ENCODE assay signal across 8 cellular contexts in the genomic region with DNA sequence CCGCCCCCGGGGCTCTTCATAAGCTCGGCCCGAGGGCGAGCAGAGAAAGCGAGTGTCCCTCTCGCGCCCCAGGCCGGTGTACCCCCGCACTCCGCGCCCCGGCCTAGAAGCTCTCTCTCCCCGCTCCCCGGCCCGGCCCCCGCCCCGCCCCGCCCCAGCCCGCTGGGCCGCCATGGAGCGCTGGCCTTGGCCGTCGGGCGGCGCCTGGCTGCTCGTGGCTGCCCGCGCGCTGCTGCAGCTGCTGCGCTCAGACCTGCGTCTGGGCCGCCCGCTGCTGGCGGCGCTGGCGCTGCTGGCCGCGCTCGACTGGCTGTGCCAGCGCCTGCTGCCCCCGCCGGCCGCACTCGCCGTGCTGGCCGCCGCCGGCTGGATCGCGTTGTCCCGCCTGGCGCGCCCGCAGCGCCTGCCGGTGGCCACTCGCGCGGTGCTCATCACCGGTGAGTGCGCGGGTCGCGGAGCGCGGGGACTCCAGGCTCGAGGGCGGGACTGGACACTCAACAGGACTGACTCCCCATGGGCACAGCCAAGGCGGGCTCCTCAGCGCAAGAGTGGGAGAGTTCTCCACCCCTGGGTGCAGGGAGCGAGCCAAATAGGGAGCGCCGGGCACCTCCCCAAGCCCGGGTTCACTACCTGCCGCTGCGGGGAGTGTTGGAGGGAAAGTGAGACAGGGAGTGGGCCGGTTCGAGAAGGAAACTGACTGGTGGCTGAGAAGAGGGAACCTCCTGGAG. TPM values are rescaled to one million over a fixed set of nuclear protein-coding genes. Genes with fewer than 3 reads are reported as not detected.
DNase-seq lines count a peak whose midpoint lies in the region; ATAC-seq and TF ChIP-seq lines count a peak whose summit lies in the region.

A gene (plus strand): TSS at position 45 of the 728 bp plus-strand sequence. CDS start 128 bp downstream, at position 173.

- H2BK5ac ChIP-seq in trophoblast cell (ENCODE audit: low read depth, low read length, poor library complexity) = no peak within 1 kb of the TSS

- H3K27me3 ChIP-seq in left ventricle myocardium inferior (ENCODE audit: low read depth) (peaks cover 44% of the 10 kb centered on the region), trophoblast cell (ENCODE audit: insufficient read depth, low read length) (peaks cover 28% of the 10 kb centered on the region)

- H3K79me2 ChIP-seq in trophoblast cell (ENCODE audit: control insufficient read depth, insufficient read depth, low read length, poor library complexity) = no peaks in the 10 kb centered on the region

- H3K27ac ChIP-seq in left ventricle myocardium inferior (replicated peaks) (peak within 1 kb of the TSS; percentile 62), trophoblast cell (ENCODE audit: low read depth, low read length) (peak within 1 kb of the TSS; percentile 3)

- H3K9ac ChIP-seq in trophoblast cell (ENCODE audit: low read length) = no peak within 1 kb of the TSS

- no peak within 1 kb of the TSS for H4K91ac ChIP-seq in trophoblast cell (ENCODE audit: low read depth, low read length)

- peak within 1 kb of the TSS; percentile 13 for H3K14ac ChIP-seq in trophoblast cell (ENCODE audit: low read length)

- H3K23ac ChIP-seq in trophoblast cell (ENCODE audit: low read length) = no peak within 1 kb of the TSS

- peak within 1 kb of the TSS; percentile 65 for H3K27ac Mint-ChIP-seq in activated naive CD8-positive, alpha-beta T cell treated with anti-CD3 and anti-CD28 coated beads for 36 hours

- peak within 1 kb of the TSS; percentile 66 for H3K4me3 ChIP-seq in left ventricle myocardium inferior
- peak within 1 kb of the TSS; percentile 62 for H3K4me3 ChIP-seq in trophoblast cell (ENCODE audit: low read depth, low read length)

- no peak within 1 kb of the TSS for H3K18ac ChIP-seq in trophoblast cell (ENCODE audit: low read length)

- ATAC-seq in HG03439 (IDR thresholded peaks at IDR 0.05; ENCODE audit: unreplicated experiment) = no peak

- no peak within 1 kb of the TSS for H2AK5ac ChIP-seq in trophoblast cell (ENCODE audit: low read length)

- no peaks in the 10 kb centered on the region for H3K36me3 Mint-ChIP-seq in activated naive CD8-positive, alpha-beta T cell treated with anti-CD3 and anti-CD28 coated beads for 36 hours

- no peaks in the 10 kb centered on the region for H3K79me1 ChIP-seq in trophoblast cell (ENCODE audit: low read length)

- peaks cover 41% of the 10 kb centered on the region for H3K27me3 Mint-ChIP-seq in activated naive CD8-positive, alpha-beta T cell treated with anti-CD3 and anti-CD28 coated beads for 36 hours

- H4K12ac ChIP-seq in trophoblast cell (ENCODE audit: low read depth, low read length) = no peak within 1 kb of the TSS

- TF ChIP-seq CTCF in left ventricle myocardium inferior (IDR thresholded peaks at IDR 0.05; ENCODE audit: borderline replicate concordance) = no peak

- DNase-seq in NOMO-1 (lab: John Stamatoyannopoulos, UW; ENCODE audit: unreplicated experiment in 2 of 2) (peak; percentile 23 to 50), NOMO-1 treated with dmso at 0.1 percent for 144 hours (lab: John Stamatoyannopoulos, UW; ENCODE audit: unreplicated experiment) (no peak), NCI-H69 (lab: John Stamatoyannopoulos, UW) (peak; percentile 86), left ventricle myocardium inferior (peak; percentile 55), trophoblast cell (peak; percentile 72 to 74), GF-D8 (lab: John Stamatoyannopoulos, UW) (no peak)
- peak; percentile 42 for DNase-seq in activated naive CD8-positive, alpha-beta T cell treated with anti-CD3 and anti-CD28 coated beads for 36 hours

- peak within 1 kb of the TSS; percentile 50 for H2AFZ ChIP-seq in trophoblast cell (ENCODE audit: insufficient read depth, low read length, poor library complexity)

- no peak within 1 kb of the TSS for H4K8ac ChIP-seq in trophoblast cell (ENCODE audit: low read depth, low read length)

- H3K36me3 ChIP-seq in left ventricle myocardium inferior (no peaks in the 10 kb centered on the region), trophoblast cell (ENCODE audit: control insufficient read depth in 1 of 2, insufficient read depth in 2 of 2, low read length in 2 of 2) (peaks cover 7% of the 10 kb centered on the region in 2 experiments)

- H3K4me3 Mint-ChIP-seq in activated naive CD8-positive, alpha-beta T cell treated with anti-CD3 and anti-CD28 coated beads for 36 hours = peak within 1 kb of the TSS; percentile 80

- H3K4me1 ChIP-seq in left ventricle myocardium inferior (peaks cover 43% of the 10 kb centered on the region), trophoblast cell (ENCODE audit: control insufficient read depth in 1 of 2, insufficient read depth in 2 of 2, low read length in 2 of 2) (peaks cover 9 to 16% of the 10 kb centered on the region in 2 experiments)

- H3K9me3 Mint-ChIP-seq in activated naive CD8-positive, alpha-beta T cell treated with anti-CD3 and anti-CD28 coated beads for 36 hours = no peaks in the 10 kb centered on the region

- H3K4me2 ChIP-seq in trophoblast cell (ENCODE audit: low read length) = peak within 1 kb of the TSS; percentile 81

- WGBS in trophoblast cell (ENCODE audit: extremely low coverage, insufficient coverage, insufficient read length) = no CpG with 5 or more reads among the region's 79 CpGs

- no peak within 1 kb of the TSS for H2BK12ac ChIP-seq in trophoblast cell (ENCODE audit: low read length)

- no peak within 1 kb of the TSS for H2BK120ac ChIP-seq in trophoblast cell (ENCODE audit: insufficient read depth, low read length, poor library complexity)

- no peak within 1 kb of the TSS for H3K4ac ChIP-seq in trophoblast cell (ENCODE audit: low read depth, low read length)

- intact Hi-C loops in left ventricle myocardium inferior (cut with micrococcal nuclease) = no loop called here

- no peaks in the 10 kb centered on the region for H3K9me3 ChIP-seq in left ventricle myocardium inferior (replicated peaks)
- H3K9me3 ChIP-seq in trophoblast cell (ENCODE audit: insufficient read depth, low read depth, low read length) = peaks cover 4% of the 10 kb centered on the region

- H3K4me1 Mint-ChIP-seq in activated naive CD8-positive, alpha-beta T cell treated with anti-CD3 and anti-CD28 coated beads for 36 hours = peaks cover 10% of the 10 kb centered on the region

RNA-seq across cellular contexts. Expression of the gene that starts here (rescaled TPM):
- total RNA-seq in activated naive CD8-positive, alpha-beta T cell treated with anti-CD3 and anti-CD28 coated beads for 36 hours = 1 to 10 TPM; 2.8 to 3.1 TPM
- total RNA-seq in left ventricle myocardium inferior = 0.99 TPM
- polyA plus RNA-seq in trophoblast cell (2013) = 20.6 and 23.3 TPM in 2 replicates

Comparison
In these comparisons a context has a peak if more than half of its experiments do, and no peak if none do; other contexts are left out.
1. DNase-seq: peak in NOMO-1 (2 of 2), NCI-H69 (single experiment), activated naive CD8-positive, alpha-beta T cell treated with anti-CD3 and anti-CD28 coated beads for 36 hours (single experiment) and trophoblast cell (2 of 2); none in NOMO-1 treated with dmso at 0.1 percent for 144 hours (single experiment) and GF-D8 (single experiment).
2. Peak in DNase-seq, H3K4me3 ChIP-seq and H3K27ac ChIP-seq in left ventricle myocardium inferior; RNA of the gene not detected or under 1 TPM.